18 cellular contexts compared by ENCODE assay signal in genomic region chr9:21557428-21557768, GRCh38.
A peak's percentile ranks its signal among the peaks of the same experiment; 100 is the strongest.
DNase-seq lines count a peak whose midpoint lies in the region; ATAC-seq, FAIRE-seq and TF ChIP-seq lines count a peak whose summit lies in the region.
"Had no signal": no experiment of that assay in that cellular context is flagged by ENCODE, and none has a peak within 500 bp of the region (broad histone marks: within the 10 kb centered on the region; RNA-seq: fewer than 3 reads in every experiment).

No MANE protein-coding gene starts in this region.

- H3K36me3 Mint-ChIP-seq in glutamatergic neuron (ENCODE audit: unreplicated experiment), result no peaks in the 10 kb centered on the region
- H3K36me3 Mint-ChIP-seq: neural progenitor cell had no signal

- H3K4me3 ChIP-seq in AG09309 (ENCODE audit: control insufficient read depth, low read depth, low read length), result peak overlapping the region; percentile 89
- peak overlapping the region; percentile 96 for H3K4me3 ChIP-seq in PC-3 (ENCODE audit: low read length)
- peak overlapping the region in 2 of 3 experiments; percentile 92 to 97 for H3K4me3 ChIP-seq in endothelial cell of umbilical vein (replicated peaks in 1 of 3; ENCODE audit: insufficient read depth in 1 of 3, low read depth in 1 of 3, low read length in 3 of 3)
- peak overlapping the region in 1 of 2 donors; percentile 76 for H3K4me3 ChIP-seq in muscle layer of duodenum (ENCODE audit: low read depth in 1 of 2, low read length in 2 of 2)
- H3K4me3 ChIP-seq: K562, lung, neural progenitor cell, sigmoid colon had no signal

- no peak overlapping the region for H3K27ac Mint-ChIP-seq in glutamatergic neuron (ENCODE audit: unreplicated experiment)
- H3K27ac Mint-ChIP-seq: B cell; neural progenitor cell; stimulated activated naive CD8-positive, alpha-beta T cell treated with anti-CD3 and anti-CD28 coated beads, Interleukin-15, amount 100 ng/mL, for 72 hours had no signal

- H3K4me1 ChIP-seq in PC-3 (ENCODE audit: insufficient read depth, low read length) (peaks cover 26% of the 10 kb centered on the region), endothelial cell of umbilical vein (ENCODE audit: control insufficient read depth, extremely low read depth, insufficient read depth, low read length) (peaks cover 40% of the 10 kb centered on the region), muscle layer of duodenum (ENCODE audit: control insufficient read depth in 1 of 2, insufficient read depth in 2 of 2, low read length in 2 of 2) (peaks cover 0 to 15% of the 10 kb centered on the region in 2 donors)

- H4K20me1 ChIP-seq in PC-3 (ENCODE audit: low read length) (peaks cover 21% of the 10 kb centered on the region; the same call in 1 of the 2 replicates), endothelial cell of umbilical vein (replicated peaks; ENCODE audit: control insufficient read depth, extremely low read depth, insufficient read depth, low read length) (no peaks in the 10 kb centered on the region)

- peaks cover 97% of the 10 kb centered on the region for H3K79me2 ChIP-seq in PC-3 (ENCODE audit: low read length)
- H3K79me2 ChIP-seq in endothelial cell of umbilical vein (ENCODE audit: control insufficient read depth, insufficient read depth, low read length), result peaks cover 84% of the 10 kb centered on the region

- no peaks in the 10 kb centered on the region for H3K9me2 ChIP-seq in PC-3 (replicated peaks; ENCODE audit: low read length)

- H3F3A ChIP-seq in PC-3 (ENCODE audit: low read length, unreplicated experiment), result no peaks in the 10 kb centered on the region

- H3K9me1 ChIP-seq in endothelial cell of umbilical vein (replicated peaks; ENCODE audit: control insufficient read depth, extremely low read depth, insufficient read depth, low read length), result no peaks in the 10 kb centered on the region

- intact Hi-C loops in PC-3 (cut with micrococcal nuclease), result loop anchor here (10.0 kb wide), 1 partner anchor 93 kb away; no protein-coding TSS in a partner anchor
- intact Hi-C loops in endothelial cell of umbilical vein (cut with micrococcal nuclease), result loop anchor here (1.0 to 5.0 kb wide), 5 partner anchors 65 to 430 kb away; no protein-coding TSS in a partner anchor

- dilution Hi-C loops in endothelial cell of umbilical vein (cut with MboI; ENCODE audit: extremely low pct_ligation_motif_present, low sequenced_read_pairs), result loop anchor here (10.0 to 25.0 kb wide), 2 partner anchors 127 to 230 kb away; no protein-coding TSS in a partner anchor

- no peak for TF ChIP-seq POLR2A in endothelial cell of umbilical vein (IDR thresholded peaks at IDR 0.05; ENCODE audit: low read depth, low read length)

- FAIRE-seq in endothelial cell of umbilical vein (lab: Jason Lieb, UNC), result no peak
- FAIRE-seq: K562 had no signal

- H3K27me3 ChIP-seq in PC-3 (ENCODE audit: low read length) (no peaks in the 10 kb centered on the region), endothelial cell of umbilical vein (ENCODE audit: control insufficient read depth in 2 of 2, insufficient read depth in 2 of 2, low read length in 2 of 2) (no peaks in the 10 kb centered on the region), muscle layer of duodenum (ENCODE audit: low read depth, low read length) (peaks cover 23% of the 10 kb centered on the region)

- peaks cover 6% of the 10 kb centered on the region for H3K27me3 Mint-ChIP-seq in glutamatergic neuron (ENCODE audit: unreplicated experiment)

- BruUV-seq in PC-3 (replicated peaks; lab: Mats Ljungman, UMichigan) (no TSS peak), endothelial cell of umbilical vein (replicated peaks; lab: Mats Ljungman, UMichigan) (no TSS peak)

- no peak overlapping the region for H2AFZ ChIP-seq in PC-3 (ENCODE audit: low read length)
- no peak overlapping the region for H2AFZ ChIP-seq in endothelial cell of umbilical vein (ENCODE audit: low read depth, low read length)
- H2AFZ ChIP-seq: neural progenitor cell had no signal

- H3K4me1 Mint-ChIP-seq in glutamatergic neuron (ENCODE audit: low read depth, unreplicated experiment), result no peaks in the 10 kb centered on the region

- H3K9ac ChIP-seq in PC-3 (ENCODE audit: low read length) (peak overlapping the region; percentile 100), endothelial cell of umbilical vein (replicated peaks; ENCODE audit: extremely low read depth, insufficient read depth, low read length) (peak overlapping the region; percentile 98)
- H3K9ac ChIP-seq: neural progenitor cell had no signal

- ATAC-seq in PC-3 (no peak), GM19455 (IDR thresholded peaks at IDR 0.05; ENCODE audit: unreplicated experiment) (no peak)
- ATAC-seq: K562; stimulated activated naive CD8-positive, alpha-beta T cell treated with anti-CD3 and anti-CD28 coated beads, Interleukin-15, amount 100 ng/mL, for 72 hours had no signal

- TF ChIP-seq CTCF in AG09309 (IDR thresholded peaks at IDR 0.05; ENCODE audit: control insufficient read depth, insufficient read depth, low read depth, low read length, missing control alignments), result no peak
- TF ChIP-seq CTCF in PC-3 (conservative IDR thresholded peaks at IDR 0.05; ENCODE audit: low read depth, low read length), result no peak
- TF ChIP-seq CTCF in endothelial cell of umbilical vein (IDR thresholded peaks at IDR 0.05; ENCODE audit: extremely low read depth in 1 of 2, insufficient read depth in 1 of 2, low read depth in 1 of 2, low read length in 2 of 2), result no peak
- TF ChIP-seq CTCF in glutamatergic neuron (IDR thresholded peaks at IDR 0.05; ENCODE audit: partially characterized antibody, unreplicated experiment), result no peak

- peaks cover 51% of the 10 kb centered on the region for H3K36me3 ChIP-seq in PC-3 (ENCODE audit: low read depth, low read length)
- H3K36me3 ChIP-seq in endothelial cell of umbilical vein (ENCODE audit: control insufficient read depth in 2 of 2, extremely low read depth in 1 of 2, insufficient read depth in 2 of 2, low read length in 2 of 2), result no peaks in the 10 kb centered on the region
- no peaks in the 10 kb centered on the region for H3K36me3 ChIP-seq in muscle layer of duodenum (ENCODE audit: control insufficient read depth in 1 of 2, insufficient read depth in 2 of 2, low read length in 2 of 2)
- H3K36me3 ChIP-seq: neural progenitor cell, sigmoid colon had no signal

- no peak overlapping the region for H3K4me3 Mint-ChIP-seq in glutamatergic neuron (ENCODE audit: unreplicated experiment)
- H3K4me3 Mint-ChIP-seq: B cell had no signal

- peak overlapping the region; percentile 92 for H3K4me2 ChIP-seq in PC-3 (ENCODE audit: low read length)
- peak overlapping the region; percentile 96 for H3K4me2 ChIP-seq in endothelial cell of umbilical vein (ENCODE audit: insufficient read depth, low read length)
- H3K4me2 ChIP-seq: neural progenitor cell had no signal

- no peaks in the 10 kb centered on the region for H3K9me3 ChIP-seq in PC-3 (ENCODE audit: low read length)
- H3K9me3 ChIP-seq in endothelial cell of umbilical vein (replicated peaks; ENCODE audit: control insufficient read depth, insufficient read depth, low read length), result no peaks in the 10 kb centered on the region
- H3K9me3 ChIP-seq in muscle layer of duodenum (ENCODE audit: control insufficient read depth in 1 of 2, low read length in 2 of 2), result no peaks in the 10 kb centered on the region
- H3K9me3 ChIP-seq: sigmoid colon had no signal

- peaks cover 3% of the 10 kb centered on the region for H3K9me3 Mint-ChIP-seq in glutamatergic neuron (ENCODE audit: unreplicated experiment)
- H3K9me3 Mint-ChIP-seq: neural progenitor cell; stimulated activated naive CD8-positive, alpha-beta T cell treated with anti-CD3 and anti-CD28 coated beads, Interleukin-15, amount 100 ng/mL, for 72 hours had no signal

- H3K27ac ChIP-seq in PC-3 (ENCODE audit: low read length) (peak overlapping the region; percentile 99), endothelial cell of umbilical vein (ENCODE audit: insufficient read depth, low read depth, low read length) (peak overlapping the region; percentile 81), muscle layer of duodenum (ENCODE audit: low read length) (peak overlapping the region; percentile 61)
- H3K27ac ChIP-seq: neural progenitor cell, sigmoid colon had no signal

- no peak for DNase-seq in AG09309 (ENCODE audit: low read depth)
- no peak for DNase-seq in PC-3
- DNase-seq in endothelial cell of umbilical vein (ENCODE audit: low read depth, low spot score), result peak; percentile 59
- no peak for DNase-seq in T-helper 9 cell
- no peak for DNase-seq in glutamatergic neuron
- no peak for DNase-seq in NCI-H82 treated with DMSO at 0.1 percent for 48 hours (lab: John Stamatoyannopoulos, UW; ENCODE audit: unreplicated experiment)
- DNase-seq: activated CD8-positive, alpha-beta memory T cell treated with anti-CD3 and anti-CD28 coated beads for 24 hours; central memory CD4-positive, alpha-beta T cell; erythroblast; H7; sigmoid colon; stimulated activated naive CD8-positive, alpha-beta T cell treated with anti-CD3 and anti-CD28 coated beads, Interleukin-15, amount 100 ng/mL, for 72 hours had no signal

- CTCF ChIA-PET in PC-3 (lab: Charles Lee), result no interaction called here
- CTCF ChIA-PET in endothelial cell of umbilical vein (lab: Charles Lee), result interaction anchor here (0.9 to 3.5 kb wide), 13 partner anchors 9 to 321 kb away, joined by 3 to 11 read pairs (median 6); no protein-coding TSS in a partner anchor

- POLR2A ChIA-PET in PC-3 (lab: Charles Lee; ENCODE audit: unreplicated experiment) (no interaction called here), endothelial cell of umbilical vein (lab: Charles Lee) (no interaction called here)

TF ChIP-seq in endothelial cell of umbilical vein, 7 proteins besides CTCF, POLR2A, EP300 and RAD21:
- no peak for TF ChIP-seq EZH2 (IDR thresholded peaks at IDR 0.05; ENCODE audit: borderline replicate concordance, low read depth, low read length, severe bottlenecking)
- TF ChIP-seq, protein P1, sequence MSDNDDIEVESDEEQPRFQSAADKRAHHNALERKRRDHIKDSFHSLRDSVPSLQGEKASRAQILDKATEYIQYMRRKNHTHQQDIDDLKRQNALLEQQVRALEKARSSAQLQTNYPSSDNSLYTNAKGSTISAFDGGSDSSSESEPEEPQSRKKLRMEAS (IDR thresholded peaks at IDR 0.05; ENCODE audit: insufficient read depth, insufficient read length), result no peak
- no peak for TF ChIP-seq FOS (IDR thresholded peaks at IDR 0.05; ENCODE audit: borderline replicate concordance, insufficient read depth, low read length)
- TF ChIP-seq POLR2AphosphoS5 (IDR thresholded peaks at IDR 0.05; ENCODE audit: insufficient read depth, low read depth, low read length), result no peak
- no peak for TF ChIP-seq MYC (IDR thresholded peaks at IDR 0.05; ENCODE audit: low read depth, low read length)
- no peak for TF ChIP-seq GATA2 (IDR thresholded peaks at IDR 0.05; ENCODE audit: insufficient read depth, insufficient read length, low read depth, low read length)
TF ChIP-seq in endothelial cell of umbilical vein: peak in this region for 0.
